9 cellular contexts compared by ENCODE assay signal in genomic region chrY:12479382-12479781, GRCh38.
DNase-seq lines count a peak whose midpoint lies in the region; ATAC-seq, FAIRE-seq and TF ChIP-seq lines count a peak whose summit lies in the region.
"Had no signal": no experiment of that assay in that cellular context is flagged by ENCODE, and none has a peak within 500 bp of the region (broad histone marks: within the 10 kb centered on the region; RNA-seq: fewer than 3 reads in every experiment).

No MANE protein-coding gene starts in this region.

- 39 to 63% methylated on average over 2 to 7 of the region's 8 CpGs for WGBS in endodermal cell (ENCODE audit: insufficient coverage in 1 of 2, insufficient read length in 1 of 2), 2 experiments

- FAIRE-seq in D721Med (lab: Jason Lieb, UNC) (no peak), HTR-8/SVneo (lab: Jason Lieb, UNC) (no peak)
- FAIRE-seq: pancreas had no signal

- CTCF ChIA-PET in activated naive CD4-positive, alpha-beta T cell treated with anti-CD3 and anti-CD28 coated beads, Interleukin-2, amount 10 ng/mL, durations not matched to agents 7 days and 5 days (lab: Charles Lee): interaction anchor here (1.0 to 2.3 kb wide), 2 partner anchors 9 to 142 kb away, joined by 3 to 12 read pairs; no protein-coding TSS in a partner anchor

- H3K4me3 Mint-ChIP-seq in activated naive CD4-positive, alpha-beta T cell treated with anti-CD3 and anti-CD28 coated beads, Interleukin-2, amount 10 ng/mL, durations not matched to agents 7 days and 5 days: no peak overlapping the region
- no peak overlapping the region for H3K4me3 Mint-ChIP-seq in endodermal cell

- no peaks in the 10 kb centered on the region for H3K9me3 ChIP-seq in endodermal cell (ENCODE audit: control insufficient read depth, low read length)
- H3K9me3 ChIP-seq: pancreas had no signal

- H3K4me1 Mint-ChIP-seq in activated naive CD4-positive, alpha-beta T cell treated with anti-CD3 and anti-CD28 coated beads, Interleukin-2, amount 10 ng/mL, durations not matched to agents 7 days and 5 days: peaks cover 9% of the 10 kb centered on the region
- H3K4me1 Mint-ChIP-seq in endodermal cell: no peaks in the 10 kb centered on the region

- no peak for DNase-seq in D721Med (ENCODE audit: insufficient read length, low spot score)
- peak; percentile 2 for DNase-seq in LNCaP clone FGC (ENCODE audit: low read depth)
- peak; percentile 66 for DNase-seq in activated naive CD4-positive, alpha-beta T cell treated with anti-CD3 and anti-CD28 coated beads, Interleukin-2, amount 10 ng/mL, durations not matched to agents 7 days and 5 days
- peak; percentile 0 for DNase-seq in pons (ENCODE audit: low spot score)
- no peak for DNase-seq in endodermal cell
- DNase-seq in HTR-8/SVneo (ENCODE audit: insufficient read length, low spot score): no peak
- DNase-seq: pancreas had no signal

- H3K27me3 ChIP-seq in endodermal cell (ENCODE audit: control insufficient read depth, insufficient read depth, low read length, poor library complexity, severe bottlenecking): no peaks in the 10 kb centered on the region
- H3K27me3 ChIP-seq: pancreas had no signal

- no peak overlapping the region for H3K27ac Mint-ChIP-seq in activated naive CD4-positive, alpha-beta T cell treated with anti-CD3 and anti-CD28 coated beads, Interleukin-2, amount 10 ng/mL, durations not matched to agents 7 days and 5 days
- no peak overlapping the region for H3K27ac Mint-ChIP-seq in endodermal cell

- H3K27ac ChIP-seq in endodermal cell (ENCODE audit: low read depth, low read length): no peak overlapping the region
- H3K27ac ChIP-seq: pancreas had no signal

- H3K36me3 Mint-ChIP-seq in activated naive CD4-positive, alpha-beta T cell treated with anti-CD3 and anti-CD28 coated beads, Interleukin-2, amount 10 ng/mL, durations not matched to agents 7 days and 5 days: no peaks in the 10 kb centered on the region
- no peaks in the 10 kb centered on the region for H3K36me3 Mint-ChIP-seq in endodermal cell (ENCODE audit: low read depth)

- TF ChIP-seq CTCF in D721Med (IDR thresholded peaks at IDR 0.05; ENCODE audit: insufficient read depth, missing control alignments) (peak; percentile 9), LNCaP clone FGC (IDR thresholded peaks at IDR 0.05; ENCODE audit: control insufficient read depth, extremely low read depth, insufficient read depth) (peak; percentile 50), endodermal cell (conservative IDR thresholded peaks at IDR 0.05) (no peak)

- ATAC-seq in GM18498 (IDR thresholded peaks at IDR 0.05; ENCODE audit: unreplicated experiment): no peak
- no peak for ATAC-seq in GM19397 (IDR thresholded peaks at IDR 0.05; ENCODE audit: unreplicated experiment)
- ATAC-seq: pancreas had no signal

- no peak overlapping the region for H3K9ac ChIP-seq in endodermal cell (ENCODE audit: extremely low read depth, low read length, poor library complexity, severe bottlenecking)

- H3K36me3 ChIP-seq in endodermal cell (ENCODE audit: control insufficient read depth, insufficient read depth, low read length): no peaks in the 10 kb centered on the region
- H3K36me3 ChIP-seq: pancreas had no signal

- no peaks in the 10 kb centered on the region for H3K4me1 ChIP-seq in endodermal cell (ENCODE audit: control insufficient read depth, insufficient read depth, low read length)
- H3K4me1 ChIP-seq: pancreas had no signal

- H3K4me3 ChIP-seq in LNCaP clone FGC (ENCODE audit: low read depth, low read length) (no peak overlapping the region), endodermal cell (ENCODE audit: low read length) (no peak overlapping the region)
- H3K4me3 ChIP-seq: pancreas had no signal

- no peaks in the 10 kb centered on the region for H3K27me3 Mint-ChIP-seq in activated naive CD4-positive, alpha-beta T cell treated with anti-CD3 and anti-CD28 coated beads, Interleukin-2, amount 10 ng/mL, durations not matched to agents 7 days and 5 days
- H3K27me3 Mint-ChIP-seq in endodermal cell (ENCODE audit: insufficient read depth): no peaks in the 10 kb centered on the region

- no peaks in the 10 kb centered on the region for H3K9me3 Mint-ChIP-seq in activated naive CD4-positive, alpha-beta T cell treated with anti-CD3 and anti-CD28 coated beads, Interleukin-2, amount 10 ng/mL, durations not matched to agents 7 days and 5 days
- no peaks in the 10 kb centered on the region for H3K9me3 Mint-ChIP-seq in endodermal cell

Comparison
In these comparisons a context has a peak if more than half of its experiments do, and no peak if none do; other contexts are left out.
1. DNase-seq: peak in LNCaP clone FGC (single experiment), activated naive CD4-positive, alpha-beta T cell treated with anti-CD3 and anti-CD28 coated beads, Interleukin-2, amount 10 ng/mL, durations not matched to agents 7 days and 5 days (single experiment) and pons (single experiment); none in D721Med (single experiment), endodermal cell (single experiment) and HTR-8/SVneo (single experiment).